Comparison of ENCODE assay signal across 1 cellular context in the genomic region with DNA sequence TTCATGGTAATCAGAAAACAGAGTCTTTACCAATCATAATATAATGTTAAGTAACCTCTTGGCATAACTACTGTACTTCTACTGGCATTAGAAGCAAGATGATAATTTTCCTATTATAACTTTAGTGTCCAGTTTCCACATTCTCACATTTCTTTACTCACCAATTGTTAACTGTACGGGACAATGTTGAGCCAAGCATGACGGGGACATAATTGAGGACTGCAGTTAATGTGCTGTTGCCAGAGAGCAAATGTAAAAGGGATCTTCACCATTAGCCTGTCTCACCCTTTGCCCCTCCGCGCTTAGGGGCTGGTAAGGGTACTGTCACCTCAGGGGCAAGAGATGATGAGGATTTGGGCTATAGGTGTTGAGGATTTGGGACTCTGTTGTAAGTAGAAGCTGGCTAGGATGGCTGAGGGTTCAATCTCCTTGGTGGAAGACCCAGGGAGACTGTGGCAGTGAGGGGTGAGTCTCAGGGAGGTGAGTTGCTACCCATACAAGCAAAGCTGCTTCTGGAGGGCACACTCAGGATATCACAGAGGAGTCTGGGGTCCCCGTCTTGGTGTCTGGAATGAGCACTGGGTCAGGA.
TF ChIP-seq lines count a peak whose summit lies in the region.

No MANE protein-coding gene starts in this region.

TF ChIP-seq in H1, 55 proteins besides CTCF, POLR2A, EP300 and RAD21:
- TF ChIP-seq MAX (IDR thresholded peaks at IDR 0.05), result no peak
- TF ChIP-seq TAF1 (IDR thresholded peaks at IDR 0.05; ENCODE audit: low read depth, low read length), result no peak
- TF ChIP-seq RNF2 (IDR thresholded peaks at IDR 0.05; ENCODE audit: borderline replicate concordance, low read depth, low read length, missing control alignments, poor library complexity, severe bottlenecking), result no peak
- no peak for TF ChIP-seq SIRT6 (IDR thresholded peaks at IDR 0.05; ENCODE audit: low read length)
- no peak for TF ChIP-seq SIN3A (conservative IDR thresholded peaks at IDR 0.05 in 1 of 2, IDR thresholded peaks at IDR 0.05 in 1 of 2; ENCODE audit: low read depth in 1 of 2, low read length in 2 of 2)
- no peak for TF ChIP-seq CREB1 (IDR thresholded peaks at IDR 0.05)
- TF ChIP-seq CBX5 (IDR thresholded peaks at IDR 0.05; ENCODE audit: low read depth, low read length), result no peak
- no peak for TF ChIP-seq CBX8 (IDR thresholded peaks at IDR 0.05; ENCODE audit: borderline replicate concordance, low read depth, low read length)
- no peak for TF ChIP-seq TAF7 (optimal IDR thresholded peaks at IDR 0.05; ENCODE audit: borderline replicate concordance, low read depth, low read length)
- TF ChIP-seq BACH1 (IDR thresholded peaks at IDR 0.05; ENCODE audit: low read length), result no peak
- TF ChIP-seq JUN (IDR thresholded peaks at IDR 0.05; ENCODE audit: low read depth, low read length), result no peak
- TF ChIP-seq CEBPB (IDR thresholded peaks at IDR 0.05; ENCODE audit: low read depth, low read length), result no peak
- TF ChIP-seq YY1 (IDR thresholded peaks at IDR 0.05; ENCODE audit: low read depth, low read length), result no peak
- TF ChIP-seq EZH2 (IDR thresholded peaks at IDR 0.05; ENCODE audit: low read depth, low read length, severe bottlenecking), result no peak
- TF ChIP-seq SRF (IDR thresholded peaks at IDR 0.05; ENCODE audit: low read depth, low read length), result no peak
- no peak for TF ChIP-seq SP4 (IDR thresholded peaks at IDR 0.05; ENCODE audit: low read length)
- no peak for TF ChIP-seq RBBP5 (IDR thresholded peaks at IDR 0.05; ENCODE audit: borderline replicate concordance, low read depth, low read length)
- TF ChIP-seq, protein P1, sequence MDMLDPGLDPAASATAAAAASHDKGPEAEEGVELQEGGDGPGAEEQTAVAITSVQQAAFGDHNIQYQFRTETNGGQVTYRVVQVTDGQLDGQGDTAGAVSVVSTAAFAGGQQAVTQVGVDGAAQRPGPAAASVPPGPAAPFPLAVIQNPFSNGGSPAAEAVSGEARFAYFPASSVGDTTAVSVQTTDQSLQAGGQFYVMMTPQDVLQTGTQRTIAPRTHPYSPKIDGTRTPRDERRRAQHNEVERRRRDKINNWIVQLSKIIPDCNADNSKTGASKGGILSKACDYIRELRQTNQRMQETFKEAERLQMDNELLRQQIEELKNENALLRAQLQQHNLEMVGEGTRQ (IDR thresholded peaks at IDR 0.05; ENCODE audit: low read length), result no peak
- no peak for TF ChIP-seq RXRA (IDR thresholded peaks at IDR 0.05; ENCODE audit: insufficient read depth, low read depth, low read length)
- TF ChIP-seq BCL11A (IDR thresholded peaks at IDR 0.05; ENCODE audit: low read depth in 2 of 2, low read length in 2 of 2), result no peak
